Comparison of ENCODE assay signal across 8 cellular contexts in genomic region chr22:25403284-25403606, GRCh38.
DNase-seq lines count a peak whose midpoint lies in the region; ATAC-seq and TF ChIP-seq lines count a peak whose summit lies in the region.

No MANE protein-coding gene starts in this region.

- H3K9me3 Mint-ChIP-seq in activated B cell treated with CpG ODN at 0.5 μM for 24 hours = no peaks in the 10 kb centered on the region
- H3K9me3 Mint-ChIP-seq in stimulated activated naive B cell treated with anti-CD40 and anti-IgM and Interleukin-4, amounts not matched to agents 10 μg/mL and 1 μg/mL and 100 μg/mL, for 72 hours = no peaks in the 10 kb centered on the region

- no peak overlapping the region for H3K27ac ChIP-seq in iPS-18a (ENCODE audit: low read length)

- H3K4me1 ChIP-seq in iPS-18a (ENCODE audit: control insufficient read depth, low read depth, low read length) = peaks cover 11% of the 10 kb centered on the region

- intact Hi-C loops in activated B cell treated with CpG ODN at 0.5 μM for 24 hours (cut with micrococcal nuclease) = loop anchor here (5.0 kb wide), 1 partner anchor 159 kb away; the partner anchor contains the start of gene GRK3

- H3K36me3 Mint-ChIP-seq in activated B cell treated with CpG ODN at 0.5 μM for 24 hours (ENCODE audit: low read depth) = no peaks in the 10 kb centered on the region
- peaks cover 0 to 9% of the 10 kb centered on the region in 2 donors for H3K36me3 Mint-ChIP-seq in stimulated activated naive B cell treated with anti-CD40 and anti-IgM and Interleukin-4, amounts not matched to agents 10 μg/mL and 1 μg/mL and 100 μg/mL, for 72 hours

- no peaks in the 10 kb centered on the region for H3K9me3 ChIP-seq in iPS-18a (ENCODE audit: control insufficient read depth, low read depth, low read length)

- H3K27me3 ChIP-seq in iPS-18a (ENCODE audit: control insufficient read depth, insufficient read depth, low read length) = peaks cover 18% of the 10 kb centered on the region

- peak overlapping the region; percentile 88 for H3K4me3 Mint-ChIP-seq in activated B cell treated with CpG ODN at 0.5 μM for 24 hours
- peak overlapping the region; percentile 86 to 93 for H3K4me3 Mint-ChIP-seq in stimulated activated naive B cell treated with anti-CD40 and anti-IgM and Interleukin-4, amounts not matched to agents 10 μg/mL and 1 μg/mL and 100 μg/mL, for 72 hours

- POLR2A ChIA-PET in activated B cell treated with CpG ODN at 0.5 μM for 24 hours (lab: Charles Lee) = interaction anchor here (0.6 to 1.5 kb wide), 3 partner anchors 15 to 848 kb away, joined by 3 to 12 read pairs (median 3); partner anchors contain the start of gene GUCD1

- ATAC-seq in activated B cell treated with CpG ODN at 0.5 μM for 24 hours (ENCODE audit: low read depth) = no peak
- ATAC-seq in stimulated activated naive B cell treated with anti-CD40 and anti-IgM and Interleukin-4, amounts not matched to agents 10 μg/mL and 1 μg/mL and 100 μg/mL, for 72 hours (replicated peaks) = no peak
- no peak for ATAC-seq in HG03571 (IDR thresholded peaks at IDR 0.05; ENCODE audit: unreplicated experiment)

- peak overlapping the region; percentile 31 for H3K27ac Mint-ChIP-seq in activated B cell treated with CpG ODN at 0.5 μM for 24 hours
- H3K27ac Mint-ChIP-seq in stimulated activated naive B cell treated with anti-CD40 and anti-IgM and Interleukin-4, amounts not matched to agents 10 μg/mL and 1 μg/mL and 100 μg/mL, for 72 hours = peak overlapping the region; percentile 87

- peaks cover 57% of the 10 kb centered on the region for H3K4me1 Mint-ChIP-seq in activated B cell treated with CpG ODN at 0.5 μM for 24 hours
- H3K4me1 Mint-ChIP-seq in stimulated activated naive B cell treated with anti-CD40 and anti-IgM and Interleukin-4, amounts not matched to agents 10 μg/mL and 1 μg/mL and 100 μg/mL, for 72 hours = peaks cover 48 to 75% of the 10 kb centered on the region in 2 donors

- H3K36me3 ChIP-seq in iPS-18a (ENCODE audit: control insufficient read depth, low read depth, low read length) = no peaks in the 10 kb centered on the region

- H3K9ac ChIP-seq in iPS-18a (ENCODE audit: low read length) = no peak overlapping the region

- DNase-seq in NCI-H2029 (lab: John Stamatoyannopoulos, UW) = peak; percentile 26
- no peak for DNase-seq in NCI-H2029 treated with DMSO at 0.1 percent for 48 hours (lab: John Stamatoyannopoulos, UW)
- no peak for DNase-seq in activated B cell treated with CpG ODN at 0.5 μM for 24 hours
- DNase-seq in stimulated activated naive B cell treated with anti-CD40 and anti-IgM and Interleukin-4, amounts not matched to agents 10 μg/mL and 1 μg/mL and 100 μg/mL, for 72 hours = no peak
- DNase-seq in NCI-H510A treated with DMSO at 0.1 percent for 48 hours (lab: John Stamatoyannopoulos, UW) = no peak
- no peak for DNase-seq in cerebellar nuclear complex (lab: John Stamatoyannopoulos, UW)

- H3K27me3 Mint-ChIP-seq in activated B cell treated with CpG ODN at 0.5 μM for 24 hours = no peaks in the 10 kb centered on the region
- no peaks in the 10 kb centered on the region for H3K27me3 Mint-ChIP-seq in stimulated activated naive B cell treated with anti-CD40 and anti-IgM and Interleukin-4, amounts not matched to agents 10 μg/mL and 1 μg/mL and 100 μg/mL, for 72 hours

- no peak for TF ChIP-seq CTCF in activated B cell treated with CpG ODN at 0.5 μM for 24 hours (IDR thresholded peaks at IDR 0.05)

- CTCF ChIA-PET in activated B cell treated with CpG ODN at 0.5 μM for 24 hours (lab: Charles Lee) = no interaction called here

- peak overlapping the region; percentile 64 for H3K4me3 ChIP-seq in iPS-18a (ENCODE audit: low read length)
